20 cellular contexts compared by ENCODE assay signal in genomic region chr6:143701343-143702234, GRCh38. TPM values are rescaled to one million over a fixed set of nuclear protein-coding genes. Genes with fewer than 3 reads are reported as not detected.
A peak's percentile ranks its signal among the peaks of the same experiment; 100 is the strongest.
DNase-seq lines count a peak whose midpoint lies in the region; ATAC-seq, FAIRE-seq and TF ChIP-seq lines count a peak whose summit lies in the region.
"Had no signal": no experiment of that assay in that cellular context is flagged by ENCODE, and none has a peak within 500 bp of the region (broad histone marks: within the 10 kb centered on the region; RNA-seq: fewer than 3 reads in every experiment).

No MANE protein-coding gene starts in this region.

- no peak overlapping the region for H3K4me3 ChIP-seq in H1 (ENCODE audit: extremely low read depth in 1 of 4, insufficient read depth in 2 of 4, low read depth in 3 of 4, low read length in 4 of 4)
- no peak overlapping the region for H3K4me3 ChIP-seq in stomach

- H3K4me1 ChIP-seq in H1 (replicated peaks in 1 of 4; ENCODE audit: control insufficient read depth in 3 of 4, insufficient read depth in 4 of 4, low read length in 3 of 4) (peaks cover 0 to 8% (median 1%) of the 10 kb centered on the region in 4 experiments; a peak in 2 of 7 replicates), stomach (peaks cover 22 to 65% (median 43%) of the 10 kb centered on the region in 4 donors)

- H2BK12ac ChIP-seq in H1 (ENCODE audit: low read depth, low read length) = no peak overlapping the region

- no peak overlapping the region for H2BK20ac ChIP-seq in H1 (ENCODE audit: low read length)

- H3K36me3 Mint-ChIP-seq in activated T-helper 17 cell treated with anti-CD3 and anti-CD28 coated beads, Interleukin-2, amount 50 U/mL, for 72 hours (ENCODE audit: low read depth) = no peaks in the 10 kb centered on the region
- H3K36me3 Mint-ChIP-seq in activated T-cell treated with anti-CD3 and anti-CD28 coated beads, Interleukin-2, amount 50 U/mL, for 4 hours (ENCODE audit: insufficient read depth) = peaks cover 21% of the 10 kb centered on the region

- no peak overlapping the region for H3K9ac ChIP-seq in H1 (replicated peaks in 1 of 4; ENCODE audit: extremely low read depth in 1 of 4, low read depth in 3 of 4, low read length in 3 of 4)

- H3K27ac Mint-ChIP-seq in activated T-helper 17 cell treated with anti-CD3 and anti-CD28 coated beads, Interleukin-2, amount 50 U/mL, for 72 hours = no peak overlapping the region
- H3K27ac Mint-ChIP-seq: naive thymus-derived CD8-positive, alpha-beta T cell; stimulated activated naive CD8-positive, alpha-beta T cell treated with anti-CD3 and anti-CD28 coated beads, Interleukin-15, amount 100 ng/mL, for 72 hours had no signal

- H3K9me3 ChIP-seq in H1 (ENCODE audit: insufficient read depth in 2 of 2, low read depth in 1 of 2, low read length in 1 of 2) (peaks cover 4 to 8% of the 10 kb centered on the region in 2 experiments; a peak in 2 of 4 replicates), stomach (no peaks in the 10 kb centered on the region)

- no peaks in the 10 kb centered on the region for H3K27me3 Mint-ChIP-seq in activated T-helper 17 cell treated with anti-CD3 and anti-CD28 coated beads, Interleukin-2, amount 50 U/mL, for 72 hours
- H3K27me3 Mint-ChIP-seq in activated T-cell treated with anti-CD3 and anti-CD28 coated beads, Interleukin-2, amount 50 U/mL, for 4 hours (ENCODE audit: low read depth) = no peaks in the 10 kb centered on the region
- H3K27me3 Mint-ChIP-seq: naive thymus-derived CD8-positive, alpha-beta T cell; stimulated activated naive CD8-positive, alpha-beta T cell treated with anti-CD3 and anti-CD28 coated beads, Interleukin-15, amount 100 ng/mL, for 72 hours had no signal

- no peak overlapping the region for H3K14ac ChIP-seq in H1 (ENCODE audit: insufficient read length)

- H3K4me1 Mint-ChIP-seq in activated T-helper 17 cell treated with anti-CD3 and anti-CD28 coated beads, Interleukin-2, amount 50 U/mL, for 72 hours = peaks cover 16% of the 10 kb centered on the region
- peaks cover 6% of the 10 kb centered on the region for H3K4me1 Mint-ChIP-seq in activated T-cell treated with anti-CD3 and anti-CD28 coated beads, Interleukin-2, amount 50 U/mL, for 4 hours (ENCODE audit: low read depth)
- H3K4me1 Mint-ChIP-seq: stimulated activated naive CD8-positive, alpha-beta T cell treated with anti-CD3 and anti-CD28 coated beads, Interleukin-15, amount 100 ng/mL, for 72 hours had no signal

- no peak overlapping the region for H3K4ac ChIP-seq in H1 (replicated peaks; ENCODE audit: insufficient read length, low read depth, low read length)

- no peak overlapping the region for H2BK15ac ChIP-seq in H1 (ENCODE audit: low read length)

- H3K36me3 ChIP-seq in H1 (ENCODE audit: control insufficient read depth in 2 of 4, insufficient read depth in 4 of 4, low read length in 3 of 4) = peaks cover 0 to 7% (median 0%) of the 10 kb centered on the region in 4 experiments; a peak in 3 of 8 replicates
- no peaks in the 10 kb centered on the region for H3K36me3 ChIP-seq in stomach

- H3K4me3 Mint-ChIP-seq in activated T-helper 17 cell treated with anti-CD3 and anti-CD28 coated beads, Interleukin-2, amount 50 U/mL, for 72 hours = no peak overlapping the region
- no peak overlapping the region for H3K4me3 Mint-ChIP-seq in activated T-cell treated with anti-CD3 and anti-CD28 coated beads, Interleukin-2, amount 50 U/mL, for 4 hours
- H3K4me3 Mint-ChIP-seq: H9; naive thymus-derived CD8-positive, alpha-beta T cell; stimulated activated naive CD8-positive, alpha-beta T cell treated with anti-CD3 and anti-CD28 coated beads, Interleukin-15, amount 100 ng/mL, for 72 hours had no signal

- TF ChIP-seq EP300 in H1 (IDR thresholded peaks at IDR 0.05; ENCODE audit: borderline replicate concordance in 1 of 2, low read depth in 2 of 2, low read length in 2 of 2) (no peak), stomach (IDR thresholded peaks at IDR 0.05) (no peak)

- POLR2A ChIA-PET in HEK293T (lab: Yijun Ruan, JAX) (no interaction called here), H1 (lab: Charles Lee; ENCODE audit: partially characterized antibody) (interaction anchor here (1.2 kb wide), 2 partner anchors 12 to 45 kb away, joined by 3 to 4 read pairs; no protein-coding TSS in a partner anchor)

- H4K8ac ChIP-seq in H1 (ENCODE audit: extremely low read depth, insufficient read depth, low read length) = no peak overlapping the region

- no peak for ATAC-seq in activated T-helper 17 cell treated with anti-CD3 and anti-CD28 coated beads, Interleukin-2, amount 50 U/mL, for 72 hours (replicated peaks)
- ATAC-seq in activated T-cell treated with anti-CD3 and anti-CD28 coated beads, Interleukin-2, amount 50 U/mL, for 4 hours = no peak
- ATAC-seq: naive thymus-derived CD8-positive, alpha-beta T cell; stimulated activated naive CD8-positive, alpha-beta T cell treated with anti-CD3 and anti-CD28 coated beads, Interleukin-15, amount 100 ng/mL, for 72 hours had no signal

- H3K79me2 ChIP-seq in H1 (ENCODE audit: control insufficient read depth in 1 of 2, insufficient read depth in 2 of 2, low read length in 2 of 2) = peaks cover 3 to 93% of the 10 kb centered on the region in 2 experiments; a peak in 3 of 4 replicates

- no peak overlapping the region for H4K5ac ChIP-seq in H1 (ENCODE audit: insufficient read length, low read depth, low read length)

- H3K27me3 ChIP-seq in H1 (replicated peaks in 1 of 4; ENCODE audit: control insufficient read depth in 3 of 4, extremely low read depth in 1 of 4, insufficient read depth in 3 of 4, low read length in 3 of 4) (no peaks in the 10 kb centered on the region), stomach (no peaks in the 10 kb centered on the region)

- H2BK5ac ChIP-seq in H1 (ENCODE audit: low read depth, low read length) = no peak overlapping the region

- no peak for TF ChIP-seq RAD21 in H1 (IDR thresholded peaks at IDR 0.05 in 1 of 2, conservative IDR thresholded peaks at IDR 0.05 in 1 of 2; ENCODE audit: low read depth in 2 of 2, low read length in 2 of 2)

- 95% methylated on average over 6 of the region's 6 CpGs; no CpG with 5 or more reads in 1 of the 2 experiments for WGBS in H1 (ENCODE audit: extremely low coverage in 1 of 2, insufficient coverage in 1 of 2, insufficient read length in 1 of 2, insufficient replicate concordance in 2 of 2, low coverage in 1 of 2, low lambda C conversion rate in 2 of 2, missing lambda C conversion rate in 1 of 2), 2 experiments
- 78 to 88% (median 82%) methylated on average over 6 of the region's 6 CpGs for WGBS in stomach, 5 donors

- DNase-seq in HEK293T (ENCODE audit: extremely low spot score) (no peak), H1 (ENCODE audit: low read depth in 1 of 2, low spot score in 2 of 2) (no peak), iris pigment epithelial cell (ENCODE audit: low read depth) (peak; percentile 27), stomach (no peak), NCI-H510A treated with DMSO at 0.1 percent for 48 hours (lab: John Stamatoyannopoulos, UW) (no peak), caudate nucleus (lab: John Stamatoyannopoulos, UW) (no peak)
- DNase-seq in activated T-cell treated with anti-CD3 and anti-CD28 coated beads, Interleukin-2, amount 50 U/mL, for 4 hours = no peak
- DNase-seq: activated CD4-positive, alpha-beta T cell treated with anti-CD3 and anti-CD28 coated beads for 4 hours; AML-193; DMS 273 treated with DMSO at 0.1 percent for 48 hours; effector CD4-positive, alpha-beta T cell; H9; Karpas-422; naive thymus-derived CD8-positive, alpha-beta T cell; NCI-H187 treated with DMSO at 0.1 percent for 48 hours; NCI-H748 treated with DMSO at 0.1 percent for 48 hours; RPMI8226; small intestine; stimulated activated naive CD8-positive, alpha-beta T cell treated with anti-CD3 and anti-CD28 coated beads, Interleukin-15, amount 100 ng/mL, for 72 hours had no signal

- no peak for FAIRE-seq in H1 (lab: Jason Lieb, UNC)
- FAIRE-seq: small intestine had no signal

- H4K20me1 ChIP-seq in H1 (replicated peaks in 1 of 2; ENCODE audit: control insufficient read depth in 1 of 2, insufficient read depth in 2 of 2, low read length in 2 of 2) = no peaks in the 10 kb centered on the region

- TF ChIP-seq CTCF in H1 (IDR thresholded peaks at IDR 0.05; ENCODE audit: control extremely low read depth in 1 of 3, insufficient read depth in 1 of 3, low read depth in 1 of 3, low read length in 3 of 3) (no peak), stomach (IDR thresholded peaks at IDR 0.05) (no peak)

- intact Hi-C loops in stomach (cut with DNase I; ENCODE audit: low total_unique reads) = no loop called here

- TF ChIP-seq POLR2A in H1 (IDR thresholded peaks at IDR 0.05; ENCODE audit: control extremely low read depth in 1 of 2, low read depth in 2 of 2, low read length in 2 of 2) (no peak), stomach (IDR thresholded peaks at IDR 0.05) (no peak)

- H2AFZ ChIP-seq in H1 (ENCODE audit: low read length) = no peak overlapping the region

- H2BK120ac ChIP-seq in H1 (replicated peaks; ENCODE audit: low read depth, low read length) = no peak overlapping the region

- peaks cover 3% of the 10 kb centered on the region; the same call in 1 of the 2 replicates for H3K79me1 ChIP-seq in H1 (ENCODE audit: low read depth, low read length)

- no peak overlapping the region for H3K18ac ChIP-seq in H1 (ENCODE audit: extremely low read depth, low read length)

- no peak overlapping the region for H3K4me2 ChIP-seq in H1 (ENCODE audit: insufficient read depth in 1 of 2, low read depth in 2 of 2, low read length in 2 of 2)

- no peak overlapping the region for H3K23ac ChIP-seq in H1 (ENCODE audit: insufficient read length)

- H3K56ac ChIP-seq in H1 (replicated peaks; ENCODE audit: insufficient read length, low read depth, low read length) = no peak overlapping the region

- H3K9me3 Mint-ChIP-seq in activated T-helper 17 cell treated with anti-CD3 and anti-CD28 coated beads, Interleukin-2, amount 50 U/mL, for 72 hours = no peaks in the 10 kb centered on the region
- H3K9me3 Mint-ChIP-seq in activated T-cell treated with anti-CD3 and anti-CD28 coated beads, Interleukin-2, amount 50 U/mL, for 4 hours = no peaks in the 10 kb centered on the region
- H3K9me3 Mint-ChIP-seq: stimulated activated naive CD8-positive, alpha-beta T cell treated with anti-CD3 and anti-CD28 coated beads, Interleukin-15, amount 100 ng/mL, for 72 hours had no signal

- no peak overlapping the region for H2AK5ac ChIP-seq in H1 (ENCODE audit: low read depth, low read length)

- H4K91ac ChIP-seq in H1 (replicated peaks; ENCODE audit: insufficient read length, low read length) = no peak overlapping the region

- no peak overlapping the region for H3K27ac ChIP-seq in H1 (ENCODE audit: low read depth, low read length)
- H3K27ac ChIP-seq in stomach = peak overlapping the region in 4 of 5 donors; percentile 8 to 75 (median 46)
- H3K27ac ChIP-seq in caudate nucleus (ENCODE audit: low read depth, low read length) = no peak overlapping the region

- CTCF ChIA-PET in HEK293T (lab: Yijun Ruan, JAX) (no interaction called here), H1 (lab: Charles Lee; ENCODE audit: partially characterized antibody) (interaction anchor here (1.0 to 3.0 kb wide), 2 partner anchors 12 to 125 kb away, joined by 3 to 9 read pairs; no protein-coding TSS in a partner anchor)

- no peaks in the 10 kb centered on the region for H3K23me2 ChIP-seq in H1 (ENCODE audit: low read depth, low read length)

RNA-seq across cellular contexts. Expression of gene PHACTR2, which starts 23.8 kb away (rescaled TPM):
- total RNA-seq in H1 (2021; fragmentation: NEBNext Ultra II Directional; extraction: Animal tissue kit (Norgen Biotek cat#: 25700)) = 131 and 136 TPM in 2 replicates
- polyA plus RNA-seq in H1 (2011; rRNA removed) (12.3 and 16.9 TPM in 2 replicates), stomach (10 to 100 TPM in 2 of 3 donors, 1 to 10 TPM in 1; 3.0 to 14.1 (median 10.6) TPM)
- 17.1 TPM for polyA plus RNA-seq in H1 (2011; cell fraction: cytosol; rRNA removed)
- polyA plus RNA-seq in H1 (2011; cell fraction: nucleus; rRNA removed) = 55.0 TPM
- 24.5 to 41.1 TPM (median 35.9 TPM) in 4 replicates for polyA plus RNA-seq in H1 (2012, experiment 1 of 2)
- polyA plus RNA-seq in H1 (2012, experiment 2 of 2) = 2.2 TPM
- 94.2 TPM for polyA plus RNA-seq in H1 (2013, experiment 1 of 2)
- polyA plus RNA-seq in H1 (2013, experiment 2 of 2) = 88.2 TPM
- polyA minus RNA-seq in H1 (2011; rRNA and poly(A)+ RNA removed) = 73.4 and 79.0 TPM in 2 replicates
- polyA minus RNA-seq in H1 (2011; cell fraction: cytosol; rRNA and poly(A)+ RNA removed) = 45.4 TPM
- 142 TPM for polyA minus RNA-seq in H1 (2011; cell fraction: nucleus; rRNA and poly(A)+ RNA removed)
- 100 to 1,000 TPM in 2 of 5 donors, 10 to 100 TPM in 3; 25.8 to 126 (median 59.6) TPM for total RNA-seq in stomach
- total RNA-seq in activated T-helper 17 cell treated with anti-CD3 and anti-CD28 coated beads, Interleukin-2, amount 50 U/mL, for 72 hours = 10 to 100 TPM; 32.5 to 33.7 TPM
- total RNA-seq in activated T-cell treated with anti-CD3 and anti-CD28 coated beads, Interleukin-2, amount 50 U/mL, for 4 hours = 10 to 100 TPM; 25.7 to 33.4 (median 26.2) TPM

Comparison
In these comparisons a context has a peak if more than half of its experiments do, and no peak if none do; other contexts are left out.
1. H3K27ac ChIP-seq: peak in stomach (4 of 5); none in H1 (single experiment) and caudate nucleus (single experiment).